Comparison of ENCODE assay signal across 22 cellular contexts in the genomic region with DNA sequence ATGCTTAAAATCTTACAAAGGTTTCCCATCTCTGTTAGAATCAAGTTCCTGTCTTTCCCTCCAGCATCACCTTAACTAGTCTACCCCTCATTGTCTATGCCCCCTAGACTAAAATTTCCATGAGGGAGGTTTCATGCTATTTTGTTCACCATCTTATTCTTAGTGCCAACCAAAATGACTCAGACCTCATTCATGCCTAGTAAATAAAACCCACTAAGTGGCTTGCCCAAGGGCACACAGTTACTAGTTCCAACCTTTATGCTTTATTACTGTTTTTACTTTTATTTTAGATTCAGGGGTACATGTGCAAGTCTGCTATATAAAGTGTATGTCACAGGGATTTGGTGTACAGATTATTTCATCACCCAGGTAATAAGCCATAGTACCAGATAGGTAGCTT.
DNase-seq lines count a peak whose midpoint lies in the region; ATAC-seq and TF ChIP-seq lines count a peak whose summit lies in the region.
"Had no signal": no experiment of that assay in that cellular context is flagged by ENCODE, and none has a peak within 500 bp of the region (broad histone marks: within the 10 kb centered on the region; RNA-seq: fewer than 3 reads in every experiment).

No MANE protein-coding gene starts in this region.

- intact Hi-C loops in PC-3 (cut with micrococcal nuclease): no loop called here
- intact Hi-C loops in spleen (cut with DNase I; ENCODE audit: low total_unique reads): no loop called here
- intact Hi-C loops in breast epithelium (cut with DNase I; ENCODE audit: low total_unique reads): no loop called here

- no peak overlapping the region for H3K9ac ChIP-seq in PC-3 (ENCODE audit: low read length)
- H3K9ac ChIP-seq in mesendoderm (ENCODE audit: low read length): no peak overlapping the region
- H3K9ac ChIP-seq: BLaER1 had no signal

- peak overlapping the region; percentile 45 for H2BK120ac ChIP-seq in mesendoderm (ENCODE audit: low read depth, low read length)

- no peak overlapping the region for H4K8ac ChIP-seq in mesendoderm (ENCODE audit: low read depth, low read length)

- no peak overlapping the region for H3K23ac ChIP-seq in mesendoderm (ENCODE audit: low read length)

- H4K20me1 ChIP-seq in GM23338 (replicated peaks; ENCODE audit: insufficient read depth) (no peaks in the 10 kb centered on the region), PC-3 (ENCODE audit: low read length) (no peaks in the 10 kb centered on the region)
- H4K20me1 ChIP-seq: BLaER1 had no signal

- H3K4me3 ChIP-seq in GM23338 (no peak overlapping the region), PC-3 (ENCODE audit: low read length) (no peak overlapping the region), mesendoderm (ENCODE audit: low read length) (no peak overlapping the region), spleen (no peak overlapping the region), breast epithelium (no peak overlapping the region)
- H3K4me3 ChIP-seq: BLaER1 had no signal

- H3K79me2 ChIP-seq in GM23338 (replicated peaks; ENCODE audit: insufficient read depth) (no peaks in the 10 kb centered on the region), PC-3 (ENCODE audit: low read length) (no peaks in the 10 kb centered on the region), mesendoderm (ENCODE audit: control insufficient read depth, insufficient read depth, low read length) (no peaks in the 10 kb centered on the region)

- H3K4me1 ChIP-seq in GM23338 (ENCODE audit: insufficient read depth) (no peaks in the 10 kb centered on the region), PC-3 (ENCODE audit: insufficient read depth, low read length) (no peaks in the 10 kb centered on the region), mesendoderm (ENCODE audit: control insufficient read depth, low read depth, low read length) (no peaks in the 10 kb centered on the region), spleen (no peaks in the 10 kb centered on the region), breast epithelium (no peaks in the 10 kb centered on the region)
- H3K4me1 ChIP-seq: BE2C, BLaER1 had no signal

- H3K4me2 ChIP-seq in GM23338 (no peak overlapping the region), PC-3 (ENCODE audit: low read length) (no peak overlapping the region), mesendoderm (ENCODE audit: low read length) (no peak overlapping the region)
- H3K4me2 ChIP-seq: BLaER1 had no signal

- no peak overlapping the region for H3K4me3 Mint-ChIP-seq in GM23338
- H3K4me3 Mint-ChIP-seq: CD14-positive monocyte; CD4-positive, alpha-beta memory T cell; CD4-positive, CD25-positive, alpha-beta regulatory T cell; CD8-positive, alpha-beta memory T cell had no signal

- H3K36me3 Mint-ChIP-seq in GM23338 (ENCODE audit: low read depth): no peaks in the 10 kb centered on the region
- H3K36me3 Mint-ChIP-seq: CD14-positive monocyte; CD4-positive, alpha-beta memory T cell; CD4-positive, CD25-positive, alpha-beta regulatory T cell; CD8-positive, alpha-beta memory T cell had no signal

- no peaks in the 10 kb centered on the region for H3K36me3 ChIP-seq in GM23338 (ENCODE audit: insufficient read depth)
- no peaks in the 10 kb centered on the region for H3K36me3 ChIP-seq in PC-3 (ENCODE audit: low read depth, low read length)
- no peaks in the 10 kb centered on the region for H3K36me3 ChIP-seq in mesendoderm (ENCODE audit: control insufficient read depth, insufficient read depth, low read length)
- H3K36me3 ChIP-seq in spleen: no peaks in the 10 kb centered on the region
- H3K36me3 ChIP-seq in breast epithelium: no peaks in the 10 kb centered on the region
- H3K36me3 ChIP-seq: BE2C, BLaER1 had no signal

- H3K4me1 Mint-ChIP-seq in GM23338: no peaks in the 10 kb centered on the region; the same call in 2 of the 3 replicates
- H3K4me1 Mint-ChIP-seq: CD14-positive monocyte; CD4-positive, alpha-beta memory T cell; CD4-positive, CD25-positive, alpha-beta regulatory T cell; CD8-positive, alpha-beta memory T cell had no signal

- no peak overlapping the region for H2AK5ac ChIP-seq in mesendoderm (ENCODE audit: low read length)

- POLR2A ChIA-PET in PC-3 (lab: Charles Lee; ENCODE audit: unreplicated experiment): no interaction called here

- no peaks in the 10 kb centered on the region for H3K9me3 Mint-ChIP-seq in GM23338

- TF ChIP-seq CTCF in GM23338 (conservative IDR thresholded peaks at IDR 0.05; ENCODE audit: low read depth in 2 of 2): no peak
- TF ChIP-seq CTCF in PC-3 (conservative IDR thresholded peaks at IDR 0.05; ENCODE audit: low read depth, low read length): no peak
- no peak for TF ChIP-seq CTCF in spleen (IDR thresholded peaks at IDR 0.05 in 8 of 11, conservative IDR thresholded peaks at IDR 0.05 in 3 of 11)
- no peak for TF ChIP-seq CTCF in breast epithelium (IDR thresholded peaks at IDR 0.05)

- H3K4ac ChIP-seq in mesendoderm (ENCODE audit: low read depth, low read length): no peak overlapping the region

- H3K18ac ChIP-seq in mesendoderm (ENCODE audit: low read length): no peak overlapping the region

- no peak overlapping the region for H2BK5ac ChIP-seq in mesendoderm (ENCODE audit: low read length)

- no peak overlapping the region for H2BK15ac ChIP-seq in mesendoderm (replicated peaks; ENCODE audit: low read depth)

- H3K9me3 ChIP-seq in PC-3 (ENCODE audit: low read length) (no peaks in the 10 kb centered on the region), spleen (peaks cover 0 to 19% (median 9%) of the 10 kb centered on the region in 8 donors), breast epithelium (no peaks in the 10 kb centered on the region)
- H3K9me3 ChIP-seq: BE2C, BLaER1 had no signal

- H3K27me3 ChIP-seq in GM23338 (ENCODE audit: insufficient read depth) (no peaks in the 10 kb centered on the region), PC-3 (ENCODE audit: low read length) (no peaks in the 10 kb centered on the region), mesendoderm (ENCODE audit: insufficient read depth, low read length, poor library complexity) (no peaks in the 10 kb centered on the region), spleen (replicated peaks in 1 of 7) (no peaks in the 10 kb centered on the region), breast epithelium (no peaks in the 10 kb centered on the region)
- H3K27me3 ChIP-seq: BE2C, BLaER1 had no signal

- H3K27me3 Mint-ChIP-seq in GM23338 (ENCODE audit: insufficient read depth, low read depth, poor library complexity): no peaks in the 10 kb centered on the region
- H3K27me3 Mint-ChIP-seq: CD4-positive, alpha-beta memory T cell; CD4-positive, CD25-positive, alpha-beta regulatory T cell; CD8-positive, alpha-beta memory T cell had no signal

- H4K5ac ChIP-seq in mesendoderm (ENCODE audit: low read length): no peak overlapping the region

- CTCF ChIA-PET in PC-3 (lab: Charles Lee): no interaction called here

- TF ChIP-seq POLR2A in spleen (IDR thresholded peaks at IDR 0.05): no peak
- TF ChIP-seq POLR2A in breast epithelium (IDR thresholded peaks at IDR 0.05): no peak

- DNase-seq in GM23338 (ENCODE audit: low spot score) (no peak), PC-3 (peak; percentile 52), mesendoderm (no peak), spleen (no peak), breast epithelium (ENCODE audit: low spot score in 2 of 2) (no peak)
- DNase-seq in stimulated activated CD4-positive, alpha-beta T cell treated with anti-CD3 and anti-CD28 coated beads, Interleukin-4, amount 100 ng/mL, for 24 hours: no peak
- DNase-seq: 8988T; ACHN; BE2C; C1 segment of cervical spinal cord; CD4-positive, alpha-beta memory T cell; CD4-positive, CD25-positive, alpha-beta regulatory T cell; CD8-positive, alpha-beta memory T cell; COR-L47; DMS 273 treated with DMSO at 0.1 percent for 48 hours; DMS153; DMS53; DMS79; GF-D8 had no signal

- H3K27ac ChIP-seq in GM23338 (ENCODE audit: low read depth) (no peak overlapping the region), PC-3 (ENCODE audit: low read length) (no peak overlapping the region), mesendoderm (ENCODE audit: low read depth, low read length) (no peak overlapping the region), spleen (no peak overlapping the region), breast epithelium (no peak overlapping the region)
- H3K27ac ChIP-seq: BLaER1 had no signal

- H3K56ac ChIP-seq in mesendoderm (ENCODE audit: low read length): no peak overlapping the region

- H3K9me2 ChIP-seq in GM23338 (ENCODE audit: insufficient read depth): no peaks in the 10 kb centered on the region; the same call in 1 of the 2 replicates
- H3K9me2 ChIP-seq in PC-3 (replicated peaks; ENCODE audit: low read length): no peaks in the 10 kb centered on the region

- no peak for ATAC-seq in GM23338
- ATAC-seq in PC-3: no peak
- no peak for ATAC-seq in esophagus mucosa

- no peak overlapping the region for H3K27ac Mint-ChIP-seq in GM23338
- H3K27ac Mint-ChIP-seq: CD14-positive monocyte; CD4-positive, alpha-beta memory T cell; CD4-positive, CD25-positive, alpha-beta regulatory T cell; CD8-positive, alpha-beta memory T cell had no signal

- no TSS peak for BruUV-seq in PC-3 (replicated peaks; lab: Mats Ljungman, UMichigan)

- H3F3A ChIP-seq in GM23338 (replicated peaks; ENCODE audit: low read depth) (no peaks in the 10 kb centered on the region), PC-3 (ENCODE audit: low read length, unreplicated experiment) (no peaks in the 10 kb centered on the region)

- no peaks in the 10 kb centered on the region for H3K79me1 ChIP-seq in mesendoderm (ENCODE audit: low read length)

- 0 out of 2 replicates have a peak overlapping the region, but pooled peaks have one; percentile 49 for H2AFZ ChIP-seq in GM23338
- no peak overlapping the region for H2AFZ ChIP-seq in PC-3 (ENCODE audit: low read length)

TF ChIP-seq in GM23338, 12 proteins besides CTCF, POLR2A, EP300 and RAD21:
- TF ChIP-seq EZH2 (IDR thresholded peaks at IDR 0.05; ENCODE audit: low read depth, unreplicated experiment) (no peak), ZNF114 (CRISPR knock-in tag; IDR thresholded peaks at IDR 0.05) (no peak), ZNF331 (CRISPR knock-in tag; IDR thresholded peaks at IDR 0.05; ENCODE audit: low read depth) (no peak)
- TF ChIP-seq, protein P1, sequence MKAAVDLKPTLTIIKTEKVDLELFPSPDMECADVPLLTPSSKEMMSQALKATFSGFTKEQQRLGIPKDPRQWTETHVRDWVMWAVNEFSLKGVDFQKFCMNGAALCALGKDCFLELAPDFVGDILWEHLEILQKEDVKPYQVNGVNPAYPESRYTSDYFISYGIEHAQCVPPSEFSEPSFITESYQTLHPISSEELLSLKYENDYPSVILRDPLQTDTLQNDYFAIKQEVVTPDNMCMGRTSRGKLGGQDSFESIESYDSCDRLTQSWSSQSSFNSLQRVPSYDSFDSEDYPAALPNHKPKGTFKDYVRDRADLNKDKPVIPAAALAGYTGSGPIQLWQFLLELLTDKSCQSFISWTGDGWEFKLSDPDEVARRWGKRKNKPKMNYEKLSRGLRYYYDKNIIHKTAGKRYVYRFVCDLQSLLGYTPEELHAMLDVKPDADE (IDR thresholded peaks at IDR 0.05): no peak
